19 cellular contexts compared by ENCODE assay signal in the genomic region with DNA sequence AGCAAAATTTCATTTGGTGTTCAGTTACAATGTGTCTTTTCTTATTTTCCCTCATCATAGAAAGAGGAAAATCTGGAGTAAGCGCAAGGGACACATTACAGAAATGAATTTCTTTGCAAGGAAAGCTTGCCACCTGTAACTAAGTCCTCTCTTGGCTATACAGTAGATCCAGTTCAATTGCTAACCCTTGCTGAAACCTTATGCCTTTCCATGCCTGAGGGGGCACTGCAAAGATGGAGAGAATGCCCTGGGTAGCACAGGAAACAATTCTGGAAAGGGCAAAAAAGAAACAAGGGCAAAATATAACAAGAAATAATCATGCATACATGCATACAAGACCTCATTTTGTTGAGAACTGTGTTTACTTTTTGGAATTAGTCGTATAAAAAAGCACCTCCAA. TPM values are rescaled to one million over a fixed set of nuclear protein-coding genes. Genes with fewer than 3 reads are reported as not detected.
A peak's percentile ranks its signal among the peaks of the same experiment; 100 is the strongest.
DNase-seq lines count a peak whose midpoint lies in the region; ATAC-seq, FAIRE-seq and TF ChIP-seq lines count a peak whose summit lies in the region.
"Had no signal": no experiment of that assay in that cellular context is flagged by ENCODE, and none has a peak within 500 bp of the region (broad histone marks: within the 10 kb centered on the region; RNA-seq: fewer than 3 reads in every experiment).

No MANE protein-coding gene starts in this region.

- H3K4me1 ChIP-seq in upper lobe of left lung, result peaks cover 10 to 19% (median 15%) of the 10 kb centered on the region in 4 donors
- H3K4me1 ChIP-seq: SJSA1 had no signal

- no peaks in the 10 kb centered on the region for H3K36me3 Mint-ChIP-seq in brain
- H3K36me3 Mint-ChIP-seq: CD4-positive, CD25-positive, alpha-beta regulatory T cell had no signal

- no peak overlapping the region for H3K27ac ChIP-seq in upper lobe of left lung
- H3K27ac ChIP-seq: GM23248, RWPE1, SJSA1 had no signal

- H3K36me3 ChIP-seq in upper lobe of left lung, result no peaks in the 10 kb centered on the region
- H3K36me3 ChIP-seq: SJSA1 had no signal

- TF ChIP-seq POLR2A in upper lobe of left lung (IDR thresholded peaks at IDR 0.05), result no peak

- 88 to 91% methylated on average over 2 of the region's 2 CpGs for WGBS in upper lobe of left lung, 2 donors

- no peak for TF ChIP-seq CTCF in brain (conservative IDR thresholded peaks at IDR 0.05)
- no peak for TF ChIP-seq CTCF in upper lobe of left lung (IDR thresholded peaks at IDR 0.05)

- FAIRE-seq in RCC 7860 (lab: Jason Lieb, UNC), result no peak
- FAIRE-seq: G401.6, GM12892, HTR-8/SVneo had no signal

- TF ChIP-seq EP300 in upper lobe of left lung (IDR thresholded peaks at IDR 0.05), result no peak

- H3K27me3 Mint-ChIP-seq in brain, result peaks cover 29% of the 10 kb centered on the region

- H3K27me3 ChIP-seq in upper lobe of left lung, result peaks cover 0 to 17% (median 8%) of the 10 kb centered on the region in 4 donors

- H3K9me3 Mint-ChIP-seq in brain, result no peaks in the 10 kb centered on the region

- DNase-seq in NCI-H748 (lab: John Stamatoyannopoulos, UW; ENCODE audit: unreplicated experiment) (peak; percentile 8), NCI-H748 treated with DMSO at 0.1 percent for 48 hours (lab: John Stamatoyannopoulos, UW) (no peak), medulla oblongata (ENCODE audit: extremely low spot score) (peak; percentile 33), RCC 7860 (ENCODE audit: low spot score) (no peak), upper lobe of left lung (no peak)
- no peak for DNase-seq in stimulated activated CD4-positive, alpha-beta T cell treated with anti-CD3 and anti-CD28 coated beads, Interleukin-15, amount 100 ng/mL, for 24 hours
- DNase-seq: CD4-positive, CD25-positive, alpha-beta regulatory T cell; DMS79; GM23248; MV-4-11; NCI-H1417 treated with DMSO at 0.1 percent for 48 hours; NCI-H2081 treated with DMSO at 0.1 percent for 48 hours; OCI-M1 had no signal

- H3K27ac Mint-ChIP-seq in brain, result peak overlapping the region in 4 of 5 experiments; percentile 45 to 85 (median 63)
- H3K27ac Mint-ChIP-seq: CD4-positive, CD25-positive, alpha-beta regulatory T cell had no signal

- peaks cover 65% of the 10 kb centered on the region for H3K4me1 Mint-ChIP-seq in brain

- H3K9me3 ChIP-seq in upper lobe of left lung, result no peaks in the 10 kb centered on the region
- H3K9me3 ChIP-seq: SJSA1 had no signal

- H3K4me3 ChIP-seq in upper lobe of left lung, result no peak overlapping the region
- H3K4me3 ChIP-seq: GM23248, SJSA1 had no signal

- ATAC-seq in upper lobe of left lung (ENCODE audit: low FRiP score in 2 of 2), result no peak

- peak overlapping the region; percentile 89 to 94 (median 93) for H3K4me3 Mint-ChIP-seq in brain
- H3K4me3 Mint-ChIP-seq: CD4-positive, CD25-positive, alpha-beta regulatory T cell had no signal

RNA-seq across cellular contexts. Expression of a gene that starts 4.3 kb away (rescaled TPM):
- 5.9 TPM for polyA plus RNA-seq in brain (ENCODE audit: insufficient read depth, low read depth, low replicate concordance)
- total RNA-seq in upper lobe of left lung, result 1 to 10 TPM in 4 of 6 donors, under 1 TPM in 2; under 0.01 to 4.6 (median 1.2) TPM
- total RNA-seq: CD4-positive, CD25-positive, alpha-beta regulatory T cell; GM23248; SJSA1 had no signal
- polyA plus RNA-seq: CD4-positive, CD25-positive, alpha-beta regulatory T cell had no signal

Comparison
In these comparisons a context has a peak if more than half of its experiments do, and no peak if none do; other contexts are left out.
1. DNase-seq: peak in NCI-H748 (single experiment) and medulla oblongata (single experiment); none in NCI-H748 treated with DMSO at 0.1 percent for 48 hours (single experiment), stimulated activated CD4-positive, alpha-beta T cell treated with anti-CD3 and anti-CD28 coated beads, Interleukin-15, amount 100 ng/mL, for 24 hours (single experiment), RCC 7860 (single experiment) and upper lobe of left lung (0 of 2).